Comparison of ENCODE assay signal across 8 cellular contexts in the genomic region with DNA sequence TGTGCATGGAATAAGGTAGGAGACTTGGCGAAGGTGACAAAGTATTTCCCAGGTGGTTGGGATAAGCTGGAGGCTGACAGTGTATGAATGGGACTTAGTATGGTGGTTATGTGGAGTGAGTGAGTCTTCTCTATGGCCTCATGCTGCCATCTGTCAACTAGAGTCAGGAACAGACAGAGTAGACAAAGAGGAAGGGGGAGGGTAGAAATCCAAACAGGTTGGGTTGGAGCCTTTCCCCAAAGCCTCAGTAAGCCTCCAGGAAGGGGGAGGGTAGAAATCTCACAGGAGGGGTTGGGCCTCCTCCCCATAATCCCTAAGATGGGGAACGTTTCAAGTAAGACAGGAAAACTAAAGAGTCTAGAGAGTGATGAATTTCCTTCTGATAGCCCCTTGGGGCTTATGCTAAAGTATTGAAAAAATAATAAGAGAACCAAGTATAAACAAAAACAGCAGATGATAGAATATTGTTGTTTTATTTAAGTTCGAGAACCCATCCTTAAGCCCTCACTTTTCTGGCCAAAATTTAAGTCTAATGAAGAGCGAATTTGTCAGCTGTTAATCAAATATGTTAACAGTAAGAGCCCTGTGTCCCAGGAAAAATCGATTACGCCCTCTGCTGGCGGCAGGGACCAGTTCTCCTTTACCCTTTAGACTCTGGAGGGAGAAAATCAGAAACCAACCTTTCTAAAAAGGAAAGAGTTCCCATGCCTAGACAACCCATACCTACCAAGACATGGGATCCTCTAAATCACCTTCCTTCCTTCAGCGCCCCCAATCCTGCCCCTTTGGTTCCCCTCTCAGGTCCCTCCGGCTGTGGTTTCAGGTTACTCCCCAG. TPM values are rescaled to one million over a fixed set of nuclear protein-coding genes. Genes with fewer than 3 reads are reported as not detected.
A peak's percentile ranks its signal among the peaks of the same experiment; 100 is the strongest.
DNase-seq lines count a peak whose midpoint lies in the region; ATAC-seq and TF ChIP-seq lines count a peak whose summit lies in the region.

No MANE protein-coding gene starts in this region.

- H3K4me3 Mint-ChIP-seq in activated naive CD4-positive, alpha-beta T cell treated with anti-CD3 and anti-CD28 coated beads, Interleukin-2, amount 10 ng/mL, durations not matched to agents 7 days and 5 days, result no peak overlapping the region
- H3K4me3 Mint-ChIP-seq in type B pancreatic cell, result peak overlapping the region; percentile 83

- peak overlapping the region; percentile 35 for H3K27ac ChIP-seq in SJCRH30
- H3K27ac ChIP-seq in trophoblast cell (ENCODE audit: low read depth, low read length), result no peak overlapping the region

- CTCF ChIA-PET in activated naive CD4-positive, alpha-beta T cell treated with anti-CD3 and anti-CD28 coated beads, Interleukin-2, amount 10 ng/mL, durations not matched to agents 7 days and 5 days (lab: Charles Lee), result interaction anchor here (0.8 to 4.8 kb wide), 9 partner anchors 8 to 114 kb away, joined by 3 to 46 read pairs (median 3); a partner anchor contains a TSS

- H3K4me1 Mint-ChIP-seq in activated naive CD4-positive, alpha-beta T cell treated with anti-CD3 and anti-CD28 coated beads, Interleukin-2, amount 10 ng/mL, durations not matched to agents 7 days and 5 days, result peaks cover 5% of the 10 kb centered on the region
- peaks cover 31% of the 10 kb centered on the region for H3K4me1 Mint-ChIP-seq in type B pancreatic cell (ENCODE audit: unreplicated experiment)

- H3K4me1 ChIP-seq in SJCRH30, result peaks cover 34% of the 10 kb centered on the region
- peaks cover 8% of the 10 kb centered on the region in 2 experiments for H3K4me1 ChIP-seq in trophoblast cell (ENCODE audit: control insufficient read depth in 1 of 2, insufficient read depth in 2 of 2, low read length in 2 of 2)

- no peaks in the 10 kb centered on the region for H3K9me3 Mint-ChIP-seq in activated naive CD4-positive, alpha-beta T cell treated with anti-CD3 and anti-CD28 coated beads, Interleukin-2, amount 10 ng/mL, durations not matched to agents 7 days and 5 days
- no peaks in the 10 kb centered on the region for H3K9me3 Mint-ChIP-seq in type B pancreatic cell

- H3K27ac Mint-ChIP-seq in activated naive CD4-positive, alpha-beta T cell treated with anti-CD3 and anti-CD28 coated beads, Interleukin-2, amount 10 ng/mL, durations not matched to agents 7 days and 5 days, result no peak overlapping the region
- peak overlapping the region; percentile 89 for H3K27ac Mint-ChIP-seq in type B pancreatic cell

- H3K9me3 ChIP-seq in SJCRH30 (replicated peaks) (no peaks in the 10 kb centered on the region), trophoblast cell (ENCODE audit: insufficient read depth, low read depth, low read length) (no peaks in the 10 kb centered on the region)

- no peak overlapping the region for H3K4me3 ChIP-seq in Jurkat, Clone E6-1 (ENCODE audit: low read length)
- H3K4me3 ChIP-seq in SJCRH30 (peak overlapping the region; percentile 47), trophoblast cell (ENCODE audit: low read depth, low read length) (no peak overlapping the region)

- no peak overlapping the region for H2BK12ac ChIP-seq in trophoblast cell (ENCODE audit: low read length)

- H2BK5ac ChIP-seq in trophoblast cell (ENCODE audit: low read depth, low read length, poor library complexity), result no peak overlapping the region

- H3K79me1 ChIP-seq in trophoblast cell (ENCODE audit: low read length), result no peaks in the 10 kb centered on the region

- peak overlapping the region; percentile 47 for H4K91ac ChIP-seq in trophoblast cell (ENCODE audit: low read depth, low read length)

- TF ChIP-seq CTCF in type B pancreatic cell (conservative IDR thresholded peaks at IDR 0.05), result peak; percentile 84

- H4K8ac ChIP-seq in trophoblast cell (ENCODE audit: low read depth, low read length), result peak overlapping the region; percentile 4

- no peaks in the 10 kb centered on the region for H3K36me3 Mint-ChIP-seq in activated naive CD4-positive, alpha-beta T cell treated with anti-CD3 and anti-CD28 coated beads, Interleukin-2, amount 10 ng/mL, durations not matched to agents 7 days and 5 days
- no peaks in the 10 kb centered on the region for H3K36me3 Mint-ChIP-seq in type B pancreatic cell

- H2BK120ac ChIP-seq in trophoblast cell (ENCODE audit: insufficient read depth, low read length, poor library complexity), result no peak overlapping the region

- H3K36me3 ChIP-seq in SJCRH30 (no peaks in the 10 kb centered on the region), trophoblast cell (ENCODE audit: control insufficient read depth in 1 of 2, insufficient read depth in 2 of 2, low read length in 2 of 2) (no peaks in the 10 kb centered on the region)

- H3K18ac ChIP-seq in trophoblast cell (ENCODE audit: low read length), result no peak overlapping the region

- no peaks in the 10 kb centered on the region for H3K79me2 ChIP-seq in trophoblast cell (ENCODE audit: control insufficient read depth, insufficient read depth, low read length, poor library complexity)

- H4K12ac ChIP-seq in trophoblast cell (ENCODE audit: low read depth, low read length), result no peak overlapping the region

- H3K9ac ChIP-seq in trophoblast cell (ENCODE audit: low read length), result no peak overlapping the region

- no peak overlapping the region for H3K23ac ChIP-seq in trophoblast cell (ENCODE audit: low read length)

- no peak overlapping the region for H2AK5ac ChIP-seq in trophoblast cell (ENCODE audit: low read length)

- peaks cover 20% of the 10 kb centered on the region for H3K27me3 Mint-ChIP-seq in activated naive CD4-positive, alpha-beta T cell treated with anti-CD3 and anti-CD28 coated beads, Interleukin-2, amount 10 ng/mL, durations not matched to agents 7 days and 5 days
- H3K27me3 Mint-ChIP-seq in type B pancreatic cell, result peaks cover 3% of the 10 kb centered on the region

- no peak overlapping the region for H2AFZ ChIP-seq in trophoblast cell (ENCODE audit: insufficient read depth, low read length, poor library complexity)

- no peaks in the 10 kb centered on the region for H3K27me3 ChIP-seq in SJCRH30
- no peaks in the 10 kb centered on the region for H3K27me3 ChIP-seq in trophoblast cell (ENCODE audit: insufficient read depth, low read length)

- H3K14ac ChIP-seq in trophoblast cell (ENCODE audit: low read length), result peak overlapping the region; percentile 12

- peak; percentile 94 for DNase-seq in DMS 273 treated with DMSO at 0.1 percent for 48 hours (lab: John Stamatoyannopoulos, UW)
- DNase-seq in Jurkat, Clone E6-1 (ENCODE audit: low read depth, low spot score), result peak; percentile 20
- peak; percentile 77 to 90 for DNase-seq in SJCRH30
- peak; percentile 76 for DNase-seq in activated naive CD4-positive, alpha-beta T cell treated with anti-CD3 and anti-CD28 coated beads, Interleukin-2, amount 10 ng/mL, durations not matched to agents 7 days and 5 days
- DNase-seq in head of caudate nucleus, result peak; percentile 51 to 93 (median 82)
- DNase-seq in trophoblast cell, result peak; percentile 47 to 79
- no peak for DNase-seq in type B pancreatic cell (ENCODE audit: extremely low spot score, unreplicated experiment)

- no CpG with 5 or more reads among the region's 9 CpGs for WGBS in trophoblast cell (ENCODE audit: extremely low coverage, insufficient coverage, insufficient read length)

- intact Hi-C loops in head of caudate nucleus (cut with DNase I), result loop anchor here (10.0 kb wide), 1 partner anchor 58 kb away; no protein-coding TSS in a partner anchor

- H3K4ac ChIP-seq in trophoblast cell (ENCODE audit: low read depth, low read length), result no peak overlapping the region

- H3K4me2 ChIP-seq in trophoblast cell (ENCODE audit: low read length), result peak overlapping the region; percentile 81

- peak; percentile 55 for ATAC-seq in GM21528 (IDR thresholded peaks at IDR 0.05; ENCODE audit: low FRiP score, unreplicated experiment)

RNA-seq across cellular contexts. Expression of a gene that starts 1.8 kb away (rescaled TPM):
- polyA plus RNA-seq in Jurkat, Clone E6-1 (2012; ENCODE audit: insufficient read depth, insufficient read length), result not detected
- not detected in 2 replicates for total RNA-seq in SJCRH30 (2014; rRNA removed; shearing (Covaris generic))
- 0.05 and 0.06 TPM in 2 replicates for polyA plus RNA-seq in trophoblast cell (2013)
- 0.63 and 1.0 TPM in 2 replicates for total RNA-seq in type B pancreatic cell (ENCODE audit: low replicate concordance)

RNA-seq across cellular contexts. Expression of a gene that starts 19.8 kb away (rescaled TPM):
- polyA plus RNA-seq in Jurkat, Clone E6-1 (2012; ENCODE audit: insufficient read depth, insufficient read length), result not detected
- 0.06 and 0.68 TPM in 2 replicates for total RNA-seq in SJCRH30 (2014; rRNA removed; shearing (Covaris generic))
- 0.05 and 0.08 TPM in 2 replicates for polyA plus RNA-seq in trophoblast cell (2013)
- 11.3 and 13.7 TPM in 2 replicates for total RNA-seq in type B pancreatic cell (ENCODE audit: low replicate concordance)
